ENCODE assay signal across 9 cellular contexts in genomic region chr13:95704510-95704909, GRCh38. TPM values are rescaled to one million over a fixed set of nuclear protein-coding genes. Genes with fewer than 3 reads are reported as not detected.
DNase-seq lines count a peak whose midpoint lies in the region; ATAC-seq and TF ChIP-seq lines count a peak whose summit lies in the region.
"Had no signal": no experiment of that assay in that cellular context is flagged by ENCODE, and none has a peak within 500 bp of the region (broad histone marks: within the 10 kb centered on the region; RNA-seq: fewer than 3 reads in every experiment).

No MANE protein-coding gene starts in this region.

- intact Hi-C loops in testis (cut with DNase I; ENCODE audit: low total_unique reads), result no loop called here
- intact Hi-C loops in activated CD8-positive, alpha-beta T cell treated with anti-CD3 and anti-CD28 coated beads for 36 hours (cut with micrococcal nuclease), result no loop called here

- H3K27ac Mint-ChIP-seq in activated CD8-positive, alpha-beta T cell treated with anti-CD3 and anti-CD28 coated beads for 36 hours, result no peak overlapping the region
- H3K27ac Mint-ChIP-seq: T-cell had no signal

- peaks cover 14% of the 10 kb centered on the region for H3K36me3 Mint-ChIP-seq in activated CD8-positive, alpha-beta T cell treated with anti-CD3 and anti-CD28 coated beads for 36 hours (ENCODE audit: low read depth)

- H3K27me3 ChIP-seq in testis, result no peaks in the 10 kb centered on the region

- H3K27me3 Mint-ChIP-seq in activated CD8-positive, alpha-beta T cell treated with anti-CD3 and anti-CD28 coated beads for 36 hours, result no peaks in the 10 kb centered on the region
- H3K27me3 Mint-ChIP-seq: T-cell had no signal

- TF ChIP-seq POLR2A in testis (IDR thresholded peaks at IDR 0.05), result no peak

- H3K9me3 ChIP-seq in testis, result no peaks in the 10 kb centered on the region

- H3K4me3 Mint-ChIP-seq in activated CD8-positive, alpha-beta T cell treated with anti-CD3 and anti-CD28 coated beads for 36 hours, result no peak overlapping the region
- H3K4me3 Mint-ChIP-seq: T-cell had no signal

- 92 to 94% methylated on average over 3 of the region's 3 CpGs for WGBS in testis, 2 donors

- ATAC-seq in activated CD8-positive, alpha-beta T cell treated with anti-CD3 and anti-CD28 coated beads for 36 hours, result no peak
- ATAC-seq: T-cell had no signal

- CTCF ChIA-PET in activated CD8-positive, alpha-beta T cell treated with anti-CD3 and anti-CD28 coated beads for 36 hours (lab: Charles Lee), result no interaction called here

- H3K27ac ChIP-seq in testis, result no peak overlapping the region

- no peaks in the 10 kb centered on the region for H3K4me1 ChIP-seq in testis

- H3K36me3 ChIP-seq in testis (ENCODE audit: low read depth, missing control alignments), result no peaks in the 10 kb centered on the region

- no peaks in the 10 kb centered on the region for H3K9me3 Mint-ChIP-seq in activated CD8-positive, alpha-beta T cell treated with anti-CD3 and anti-CD28 coated beads for 36 hours
- H3K9me3 Mint-ChIP-seq: T-cell had no signal

- no peak overlapping the region for H3K4me3 ChIP-seq in choroid plexus epithelial cell (ENCODE audit: low read depth, low read length)
- no peak overlapping the region for H3K4me3 ChIP-seq in testis

- DNase-seq in NCI-H82 (lab: John Stamatoyannopoulos, UW) (peak; percentile 32), NCI-H82 treated with DMSO at 0.1 percent for 48 hours (lab: John Stamatoyannopoulos, UW; ENCODE audit: unreplicated experiment) (no peak), NCI-H1694 (lab: John Stamatoyannopoulos, UW) (peak; percentile 30), choroid plexus epithelial cell (ENCODE audit: low read depth) (no peak), testis (no peak), NCI-H774 (lab: John Stamatoyannopoulos, UW) (no peak), NCI-H226 (no peak)
- no peak for DNase-seq in activated CD8-positive, alpha-beta T cell treated with anti-CD3 and anti-CD28 coated beads for 36 hours
- DNase-seq: T-cell had no signal

- POLR2A ChIA-PET in activated CD8-positive, alpha-beta T cell treated with anti-CD3 and anti-CD28 coated beads for 36 hours (lab: Charles Lee), result no interaction called here

- TF ChIP-seq CTCF in choroid plexus epithelial cell (conservative IDR thresholded peaks at IDR 0.05; ENCODE audit: low read depth, low read length), result peak; percentile 50
- TF ChIP-seq CTCF in testis (IDR thresholded peaks at IDR 0.05), result peak in 2 of 3 experiments; percentile 7 to 23
- no peak for TF ChIP-seq CTCF in activated CD8-positive, alpha-beta T cell treated with anti-CD3 and anti-CD28 coated beads for 36 hours (IDR thresholded peaks at IDR 0.05)

- H3K4me1 Mint-ChIP-seq in activated CD8-positive, alpha-beta T cell treated with anti-CD3 and anti-CD28 coated beads for 36 hours (ENCODE audit: low read depth), result peaks cover 62% of the 10 kb centered on the region

RNA-seq across cellular contexts. Expression of gene DNAJC3, which starts 27.6 kb away (rescaled TPM):
- 10 to 100 TPM; 26.0 to 39.4 TPM for total RNA-seq in testis
- 18.2 TPM for polyA plus RNA-seq in testis (ENCODE audit: insufficient read depth, low read depth, low replicate concordance)
- total RNA-seq in activated CD8-positive, alpha-beta T cell treated with anti-CD3 and anti-CD28 coated beads for 36 hours, result 10 to 100 TPM; 15.9 to 16.8 TPM

Comparison
In these comparisons a context has a peak if more than half of its experiments do, and no peak if none do; other contexts are left out.
1. DNase-seq: peak in NCI-H82 (single experiment) and NCI-H1694 (single experiment); none in NCI-H82 treated with DMSO at 0.1 percent for 48 hours (single experiment), choroid plexus epithelial cell (single experiment), testis (single experiment), NCI-H774 (single experiment), NCI-H226 (single experiment) and activated CD8-positive, alpha-beta T cell treated with anti-CD3 and anti-CD28 coated beads for 36 hours (single experiment).